ENCODE assay signal across 9 cellular contexts in the genomic region with DNA sequence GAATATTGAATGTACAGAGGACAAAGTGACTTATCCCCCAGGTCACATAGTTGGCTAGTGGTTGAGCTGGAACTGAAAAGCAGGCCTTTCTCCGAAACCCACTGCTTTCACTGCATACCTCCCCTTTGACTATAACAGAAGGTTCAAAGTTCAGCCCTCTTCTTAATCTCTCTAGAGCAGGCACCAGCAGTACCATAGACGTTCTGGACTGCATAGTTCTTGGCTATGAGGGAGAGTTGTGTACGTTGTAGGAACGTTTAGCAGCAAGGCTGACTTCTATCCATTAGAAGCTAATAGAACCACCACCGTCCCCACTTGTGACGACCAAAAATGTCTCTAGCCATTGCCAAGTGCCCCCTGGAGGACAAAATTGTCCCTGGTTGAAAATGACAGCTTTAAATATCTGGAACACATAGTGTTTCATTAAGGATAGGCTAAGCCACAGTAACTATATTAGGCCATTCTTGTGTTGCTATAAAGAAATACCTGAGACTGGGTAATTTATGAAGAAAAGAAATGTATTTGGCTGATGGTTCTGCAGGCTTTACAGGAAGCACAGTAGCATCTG.
DNase-seq lines count a peak whose midpoint lies in the region; ATAC-seq and TF ChIP-seq lines count a peak whose summit lies in the region.
"Had no signal": no experiment of that assay in that cellular context is flagged by ENCODE, and none has a peak within 500 bp of the region (broad histone marks: within the 10 kb centered on the region; RNA-seq: fewer than 3 reads in every experiment).

No MANE protein-coding gene starts in this region.

- BruUV-seq in mammary epithelial cell (replicated peaks; lab: Mats Ljungman, UMichigan) = no TSS peak

- no peaks in the 10 kb centered on the region for H3K27me3 Mint-ChIP-seq in naive B cell
- peaks cover 2% of the 10 kb centered on the region for H3K27me3 Mint-ChIP-seq in activated CD8-positive, alpha-beta memory T cell treated with anti-CD3 and anti-CD28 coated beads, Interleukin-2, amount 10 ng/mL, durations not matched to agents 7 days and 5 days

- CTCF ChIA-PET in HEK293T (lab: Yijun Ruan, JAX) (interaction anchor here (0.6 to 1.9 kb wide), 18 partner anchors 8 to 346 kb away, joined by 3 to 8 read pairs (median 4); no protein-coding TSS in a partner anchor), mammary epithelial cell (lab: Charles Lee; ENCODE audit: low non-redundant PET) (no interaction called here)
- CTCF ChIA-PET in activated CD8-positive, alpha-beta memory T cell treated with anti-CD3 and anti-CD28 coated beads, Interleukin-2, amount 10 ng/mL, durations not matched to agents 7 days and 5 days (lab: Charles Lee) = interaction anchor here (1.1 to 1.5 kb wide), 3 partner anchors 56 to 324 kb away, joined by 3 to 10 read pairs (median 4); a partner anchor contains a TSS

- no peak overlapping the region for H3K4me3 ChIP-seq in mammary epithelial cell (replicated peaks in 1 of 3; ENCODE audit: insufficient read depth in 1 of 3, low read depth in 2 of 3, low read length in 3 of 3)

- H3K9me3 ChIP-seq in mammary epithelial cell (replicated peaks; ENCODE audit: insufficient read depth, low read length) = no peaks in the 10 kb centered on the region
- H3K9me3 ChIP-seq: neutrophil had no signal

- no peak overlapping the region for H2AFZ ChIP-seq in mammary epithelial cell (ENCODE audit: low read depth, low read length)

- peak; percentile 18 to 46 for DNase-seq in NCI-H524 (lab: John Stamatoyannopoulos, UW)
- DNase-seq in NCI-H524 treated with DMSO at 0.1 percent for 48 hours (lab: John Stamatoyannopoulos, UW) = no peak
- DNase-seq in HEK293T (ENCODE audit: extremely low spot score) = peak; percentile 39
- no peak for DNase-seq in mammary epithelial cell
- peak; percentile 52 for DNase-seq in naive B cell
- no peak for DNase-seq in activated CD8-positive, alpha-beta memory T cell treated with anti-CD3 and anti-CD28 coated beads, Interleukin-2, amount 10 ng/mL, durations not matched to agents 7 days and 5 days

- no peaks in the 10 kb centered on the region for H3K36me3 ChIP-seq in mammary epithelial cell (ENCODE audit: insufficient read depth, low read length)
- H3K36me3 ChIP-seq: neutrophil had no signal

- no peaks in the 10 kb centered on the region for H3K9me3 Mint-ChIP-seq in naive B cell
- no peaks in the 10 kb centered on the region for H3K9me3 Mint-ChIP-seq in activated CD8-positive, alpha-beta memory T cell treated with anti-CD3 and anti-CD28 coated beads, Interleukin-2, amount 10 ng/mL, durations not matched to agents 7 days and 5 days (ENCODE audit: low read depth)

- no peak overlapping the region for H3K4me2 ChIP-seq in mammary epithelial cell (ENCODE audit: insufficient read depth, low read depth, low read length)

- dilution Hi-C loops in mammary epithelial cell (cut with HindIII; ENCODE audit: low sequenced_read_pairs) = no loop called here

- peak; percentile 82 to 85 for ATAC-seq in naive B cell (ENCODE audit: low read depth in 2 of 2)
- no peak for ATAC-seq in activated CD8-positive, alpha-beta memory T cell treated with anti-CD3 and anti-CD28 coated beads, Interleukin-2, amount 10 ng/mL, durations not matched to agents 7 days and 5 days
- no peak for ATAC-seq in HG03354 (IDR thresholded peaks at IDR 0.05; ENCODE audit: poor library complexity, severe bottlenecking, unreplicated experiment)
- no peak for ATAC-seq in GM21447 (IDR thresholded peaks at IDR 0.05; ENCODE audit: unreplicated experiment)

- H3K4me1 Mint-ChIP-seq in naive B cell = peaks cover 50 to 82% (median 71%) of the 10 kb centered on the region in 3 donors
- peaks cover 5% of the 10 kb centered on the region for H3K4me1 Mint-ChIP-seq in activated CD8-positive, alpha-beta memory T cell treated with anti-CD3 and anti-CD28 coated beads, Interleukin-2, amount 10 ng/mL, durations not matched to agents 7 days and 5 days

- H3K4me1 ChIP-seq in mammary epithelial cell (ENCODE audit: insufficient read depth, low read length) = peaks cover 9% of the 10 kb centered on the region

- 58% methylated on average over 3 of the region's 6 CpGs for WGBS in mammary epithelial cell (ENCODE audit: low coverage, missing lambda C conversion rate)

- intact Hi-C loops in mammary epithelial cell (cut with micrococcal nuclease) = loop anchor here (1.0 to 2.0 kb wide), 2 partner anchors 55 to 323 kb away; no protein-coding TSS in a partner anchor

- H3K9ac ChIP-seq in mammary epithelial cell (ENCODE audit: insufficient read depth, low read length) = no peak overlapping the region

- H3K27ac Mint-ChIP-seq in naive B cell = peak overlapping the region; percentile 73 to 93 (median 92)
- H3K27ac Mint-ChIP-seq in activated CD8-positive, alpha-beta memory T cell treated with anti-CD3 and anti-CD28 coated beads, Interleukin-2, amount 10 ng/mL, durations not matched to agents 7 days and 5 days = no peak overlapping the region

- H3K4me3 Mint-ChIP-seq in naive B cell = peak overlapping the region in 2 of 8 donors; percentile 35 to 43
- H3K4me3 Mint-ChIP-seq in activated CD8-positive, alpha-beta memory T cell treated with anti-CD3 and anti-CD28 coated beads, Interleukin-2, amount 10 ng/mL, durations not matched to agents 7 days and 5 days = no peak overlapping the region

- TF ChIP-seq CTCF in mammary epithelial cell (conservative IDR thresholded peaks at IDR 0.05 in 1 of 2, IDR thresholded peaks at IDR 0.05 in 1 of 2; ENCODE audit: extremely low read depth in 1 of 2, insufficient read depth in 1 of 2, low read depth in 1 of 2, low read length in 2 of 2) = peak; percentile 33 to 43

- H3K27me3 ChIP-seq in mammary epithelial cell (ENCODE audit: insufficient read depth, low read length) = no peaks in the 10 kb centered on the region

- in situ Hi-C loops in mammary epithelial cell (cut with MboI; ENCODE audit: low sequenced_read_pairs in 2 of 2) = no loop called here

- H4K20me1 ChIP-seq in mammary epithelial cell (ENCODE audit: insufficient read depth, low read length) = no peaks in the 10 kb centered on the region

- no peak overlapping the region for H3K27ac ChIP-seq in mammary epithelial cell (ENCODE audit: insufficient read depth, low read depth, low read length)
- H3K27ac ChIP-seq: neutrophil had no signal

- POLR2A ChIA-PET in HEK293T (lab: Yijun Ruan, JAX) = no interaction called here

- H3K79me2 ChIP-seq in mammary epithelial cell (ENCODE audit: insufficient read depth, low read length) = no peaks in the 10 kb centered on the region

- H3K36me3 Mint-ChIP-seq in naive B cell = peaks cover 4 to 5% of the 10 kb centered on the region in 2 donors
- no peaks in the 10 kb centered on the region for H3K36me3 Mint-ChIP-seq in activated CD8-positive, alpha-beta memory T cell treated with anti-CD3 and anti-CD28 coated beads, Interleukin-2, amount 10 ng/mL, durations not matched to agents 7 days and 5 days

TF ChIP-seq in HEK293T, 16 proteins besides CTCF, POLR2A, EP300 and RAD21:
- TF ChIP-seq HDGF (IDR thresholded peaks at IDR 0.05; ENCODE audit: borderline replicate concordance) = 0 out of 2 replicates have a peak, but pooled peaks have one; percentile 32
- no peak for TF ChIP-seq CTBP1 (IDR thresholded peaks at IDR 0.05; ENCODE audit: borderline replicate concordance)
TF ChIP-seq in HEK293T: peak in this region for 1.

Comparison
In these comparisons a context has a peak if more than half of its experiments do, and no peak if none do; other contexts are left out.
1. DNase-seq: peak in NCI-H524 (2 of 2), HEK293T (single experiment) and naive B cell (single experiment); none in NCI-H524 treated with DMSO at 0.1 percent for 48 hours (single experiment), mammary epithelial cell (single experiment) and activated CD8-positive, alpha-beta memory T cell treated with anti-CD3 and anti-CD28 coated beads, Interleukin-2, amount 10 ng/mL, durations not matched to agents 7 days and 5 days (single experiment).
2. ATAC-seq: peak in naive B cell (2 of 2); none in activated CD8-positive, alpha-beta memory T cell treated with anti-CD3 and anti-CD28 coated beads, Interleukin-2, amount 10 ng/mL, durations not matched to agents 7 days and 5 days (single experiment), HG03354 (single experiment) and GM21447 (single experiment).